Comparison of ENCODE assay signal across 8 cellular contexts in the genomic region with DNA sequence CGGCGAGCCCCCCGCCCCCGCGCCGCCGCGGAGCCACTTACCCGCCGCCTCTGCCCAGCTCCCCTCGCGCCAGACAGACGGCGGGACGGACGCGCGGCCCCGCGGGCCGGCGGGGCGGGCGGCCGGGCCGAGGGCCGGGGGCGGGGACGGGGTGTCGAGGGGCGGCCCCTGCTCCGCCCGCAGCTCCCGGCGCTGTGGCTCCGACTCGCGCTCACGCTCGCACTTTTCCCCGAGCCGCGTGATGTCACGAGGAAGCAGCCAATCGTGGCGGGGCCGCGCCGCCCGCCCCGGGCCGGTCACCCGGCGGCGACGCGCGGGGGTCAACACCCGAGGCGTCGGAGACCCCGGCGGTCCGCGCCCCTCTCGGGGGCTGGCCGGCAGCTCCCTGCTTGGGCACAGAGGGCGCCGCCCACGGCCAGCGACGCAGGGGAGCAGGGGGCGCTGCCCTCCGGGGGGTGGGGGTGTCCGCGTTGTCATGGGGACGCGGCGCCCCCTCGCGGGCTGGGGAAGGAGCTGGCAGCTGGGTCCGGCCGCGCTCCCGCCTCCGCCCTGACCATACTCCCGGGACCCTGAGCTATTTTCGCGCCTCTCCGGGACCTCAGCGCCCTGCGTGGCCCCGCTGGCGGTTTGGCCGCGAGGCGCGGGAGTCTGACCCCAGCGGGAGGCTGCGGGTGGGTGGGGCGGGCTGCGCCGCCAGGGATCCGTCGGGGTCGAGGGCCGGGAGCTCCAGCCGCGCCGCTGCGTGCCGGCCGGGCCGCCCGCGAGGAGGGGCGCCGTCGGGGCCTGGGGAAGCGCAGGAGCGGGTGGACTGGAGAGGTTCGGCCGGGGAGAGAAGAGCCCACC. TPM values are rescaled to one million over a fixed set of nuclear protein-coding genes. Genes with fewer than 3 reads are reported as not detected.
A peak's percentile ranks its signal among the peaks of the same experiment; 100 is the strongest.
DNase-seq lines count a peak whose midpoint lies in the region; TF ChIP-seq lines count a peak whose summit lies in the region.

Gene CHRM4, minus strand, starts transcription at position 199 of the 843 bp plus-strand sequence. CDS start 5,219 bp downstream, outside the sequence.

- TF ChIP-seq CTCF in HFF-Myc (IDR thresholded peaks at IDR 0.05; ENCODE audit: low read depth, low read length, missing control alignments) = peak; percentile 37

- H3K4me3 ChIP-seq in HFF-Myc (replicated peaks; ENCODE audit: low read depth, low read length) = peak within 1 kb of the TSS; percentile 27

- peak; percentile 77 for DNase-seq in DMS 273 (lab: John Stamatoyannopoulos, UW; ENCODE audit: unreplicated experiment)
- DNase-seq in DMS 273 treated with DMSO at 0.1 percent for 48 hours (lab: John Stamatoyannopoulos, UW) = no peak
- DNase-seq in HFF-Myc (ENCODE audit: extremely low read depth, low read depth) = no peak
- peak; percentile 80 for DNase-seq in OCI-M1 (lab: John Stamatoyannopoulos, UW)
- peak; percentile 64 for DNase-seq in dermis blood vessel endothelial cell
- DNase-seq in myocyte (ENCODE audit: low read depth) = peak; percentile 62
- DNase-seq in activated CD4-positive, CD25-positive, alpha-beta regulatory T cell (lab: John Stamatoyannopoulos, UW) = no peak
- no peak for DNase-seq in Kasumi-1 (lab: John Stamatoyannopoulos, UW)

RNA-seq across cellular contexts. Expression of gene CHRM4, which starts in this region (rescaled TPM):
- 0.09 and 0.17 TPM in 2 replicates for total RNA-seq in dermis blood vessel endothelial cell
- total RNA-seq in myocyte = 0.19 TPM in 1 of 2 replicates, not detected in the other
- polyA plus RNA-seq in myocyte (2012) = 0.55 TPM

Comparison
In these comparisons a context has a peak if more than half of its experiments do, and no peak if none do; other contexts are left out.
1. DNase-seq: peak in DMS 273 (single experiment) and OCI-M1 (single experiment); none in DMS 273 treated with DMSO at 0.1 percent for 48 hours (single experiment), HFF-Myc (single experiment), activated CD4-positive, CD25-positive, alpha-beta regulatory T cell (0 of 4) and Kasumi-1 (0 of 2).
2. Peak in DNase-seq in dermis blood vessel endothelial cell; RNA of the gene not detected or under 1 TPM.
3. Peak in DNase-seq in myocyte; RNA of the gene not detected or under 1 TPM.